ENCODE assay signal across 11 cellular contexts in the genomic region with DNA sequence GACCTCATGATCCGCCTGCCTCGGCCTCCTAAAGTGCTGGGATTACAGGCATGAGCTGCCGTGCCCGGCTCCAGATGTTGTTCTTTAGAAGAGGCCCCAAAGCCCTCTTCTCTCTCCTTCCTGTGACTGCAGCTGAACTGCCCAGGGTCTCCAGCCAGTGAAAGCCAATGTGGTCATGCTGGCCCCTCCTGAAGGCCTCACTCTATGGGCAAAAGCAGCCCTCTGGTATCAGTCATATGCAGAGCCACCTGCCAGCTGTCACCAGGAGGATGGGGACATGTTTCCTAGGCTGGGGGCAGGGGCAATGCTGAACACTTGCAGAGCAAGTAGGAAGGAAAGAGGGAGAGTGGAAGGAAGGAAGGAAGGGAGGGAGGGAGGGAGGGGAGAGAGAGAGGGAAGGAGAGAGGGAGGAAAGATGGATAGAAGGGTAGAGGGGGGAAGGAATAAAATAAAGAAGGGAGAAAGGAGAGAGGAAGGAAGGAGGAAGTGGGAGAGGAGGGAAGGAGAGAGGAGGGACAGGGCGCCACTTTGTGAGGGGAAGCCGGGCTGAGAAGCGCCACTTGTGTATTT. TPM values are rescaled to one million over a fixed set of nuclear protein-coding genes. Genes with fewer than 3 reads are reported as not detected.
DNase-seq lines count a peak whose midpoint lies in the region; ATAC-seq, FAIRE-seq and TF ChIP-seq lines count a peak whose summit lies in the region.
"Had no signal": no experiment of that assay in that cellular context is flagged by ENCODE, and none has a peak within 500 bp of the region (broad histone marks: within the 10 kb centered on the region; RNA-seq: fewer than 3 reads in every experiment).

No MANE protein-coding gene starts in this region.

- TF ChIP-seq POLR2A in HepG2 (IDR thresholded peaks at IDR 0.05; ENCODE audit: insufficient read depth in 1 of 2, low read depth in 2 of 2, low read length in 2 of 2) = no peak

- no peaks in the 10 kb centered on the region for H3K36me3 ChIP-seq in HepG2 (replicated peaks in 1 of 2; ENCODE audit: control insufficient read depth in 1 of 2, insufficient read depth in 2 of 2, low read length in 2 of 2)

- H3K27ac Mint-ChIP-seq in stimulated activated naive B cell treated with anti-CD40 and anti-IgM and Interleukin-4, amounts not matched to agents 10 μg/mL and 1 μg/mL and 100 μg/mL, for 72 hours = peak overlapping the region; percentile 95

- H3K4me3 ChIP-seq in WI38 (ENCODE audit: low read depth, low read length) = peak overlapping the region; percentile 23
- no peak overlapping the region for H3K4me3 ChIP-seq in HepG2 (replicated peaks in 1 of 3; ENCODE audit: insufficient read depth in 1 of 3, low read depth in 2 of 3, low read length in 3 of 3)

- H3K9me3 Mint-ChIP-seq in stimulated activated naive B cell treated with anti-CD40 and anti-IgM and Interleukin-4, amounts not matched to agents 10 μg/mL and 1 μg/mL and 100 μg/mL, for 72 hours = no peaks in the 10 kb centered on the region

- TF ChIP-seq CTCF in WI38 (IDR thresholded peaks at IDR 0.05; ENCODE audit: low read depth, low read length) = no peak
- no peak for TF ChIP-seq CTCF in HepG2 (CRISPR knock-in tag; IDR thresholded peaks at IDR 0.05)

- H3K79me2 ChIP-seq in HepG2 (ENCODE audit: insufficient read depth, low read length) = no peaks in the 10 kb centered on the region

- TF ChIP-seq EP300 in HepG2 (IDR thresholded peaks at IDR 0.05; ENCODE audit: low read depth in 2 of 2, low read length in 2 of 2) = no peak
- TF ChIP-seq EP300 in HepG2 (CRISPR knock-in tag; IDR thresholded peaks at IDR 0.05; ENCODE audit: borderline replicate concordance) = no peak

- POLR2A ChIA-PET in HepG2 (lab: Yijun Ruan, JAX) = no interaction called here

- peak overlapping the region; percentile 29 to 55 for H3K4me3 Mint-ChIP-seq in stimulated activated naive B cell treated with anti-CD40 and anti-IgM and Interleukin-4, amounts not matched to agents 10 μg/mL and 1 μg/mL and 100 μg/mL, for 72 hours

- no peaks in the 10 kb centered on the region for H3K9me3 ChIP-seq in HepG2 (ENCODE audit: low read length)

- H3K4me1 ChIP-seq in HepG2 (ENCODE audit: insufficient read depth, low read length) = peaks cover 17% of the 10 kb centered on the region

- intact Hi-C loops in HepG2 (cut with micrococcal nuclease; ENCODE audit: unreplicated experiment) = no loop called here

- H3K4me1 Mint-ChIP-seq in stimulated activated naive B cell treated with anti-CD40 and anti-IgM and Interleukin-4, amounts not matched to agents 10 μg/mL and 1 μg/mL and 100 μg/mL, for 72 hours = peaks cover 18 to 22% of the 10 kb centered on the region in 2 donors

- peaks cover 0 to 4% of the 10 kb centered on the region in 2 donors for H3K27me3 Mint-ChIP-seq in stimulated activated naive B cell treated with anti-CD40 and anti-IgM and Interleukin-4, amounts not matched to agents 10 μg/mL and 1 μg/mL and 100 μg/mL, for 72 hours

- H3K27ac ChIP-seq in HepG2 (ENCODE audit: extremely low read length, insufficient read depth, low read length) = no peak overlapping the region

- no TSS peak for BruUV-seq in HepG2 (replicated peaks; lab: Mats Ljungman, UMichigan)

- no peak overlapping the region for H3K9ac ChIP-seq in HepG2 (ENCODE audit: insufficient read depth, low read depth, low read length)

- H4K20me1 ChIP-seq in HepG2 (ENCODE audit: insufficient read depth, low read length) = no peaks in the 10 kb centered on the region

- peaks cover 10 to 71% of the 10 kb centered on the region in 2 experiments for H3K27me3 ChIP-seq in HepG2 (ENCODE audit: control insufficient read depth in 1 of 2, insufficient read depth in 2 of 2, low read length in 2 of 2)

- no peak overlapping the region for H3K4me2 ChIP-seq in HepG2 (ENCODE audit: low read depth, low read length)

- H3K36me3 Mint-ChIP-seq in stimulated activated naive B cell treated with anti-CD40 and anti-IgM and Interleukin-4, amounts not matched to agents 10 μg/mL and 1 μg/mL and 100 μg/mL, for 72 hours = no peaks in the 10 kb centered on the region

- no peak for FAIRE-seq in HepG2 (lab: Jason Lieb, UNC)

- WGBS in HepG2 (ENCODE audit: low lambda C conversion rate) = 62% methylated on average over 5 of the region's 7 CpGs

- no peak overlapping the region for H2AFZ ChIP-seq in HepG2 (ENCODE audit: low read length)

- in situ Hi-C loops in HepG2 (cut with HindIII; ENCODE audit: extremely low pct_ligation_motif_present, low pct_unique_long_range_greater_than_20kb) = no loop called here

- CTCF ChIA-PET in HepG2 (lab: Yijun Ruan, JAX; ENCODE audit: low intra/inter-chr PET ratio, low total read pairs) = no interaction called here

- no peak for TF ChIP-seq RAD21 in HepG2 (CRISPR knock-in tag; IDR thresholded peaks at IDR 0.05)

- no peak for ATAC-seq in HepG2
- ATAC-seq in stimulated activated naive B cell treated with anti-CD40 and anti-IgM and Interleukin-4, amounts not matched to agents 10 μg/mL and 1 μg/mL and 100 μg/mL, for 72 hours (replicated peaks) = peak in 1 of 2 donors; percentile 31
- no peak for ATAC-seq in GM19463 (IDR thresholded peaks at IDR 0.05; ENCODE audit: unreplicated experiment)

- DNase-seq in NCI-H524 (lab: John Stamatoyannopoulos, UW) (peak; percentile 60 to 80), NCI-H524 treated with DMSO at 0.1 percent for 48 hours (lab: John Stamatoyannopoulos, UW) (no peak), HepG2 (ENCODE audit: low spot score) (no peak), A172 (ENCODE audit: low spot score) (no peak), KG1 (lab: John Stamatoyannopoulos, UW) (no peak)
- DNase-seq in stimulated activated naive B cell treated with anti-CD40 and anti-IgM and Interleukin-4, amounts not matched to agents 10 μg/mL and 1 μg/mL and 100 μg/mL, for 72 hours = no peak
- DNase-seq: activated CD4-positive, alpha-beta T cell treated with anti-CD3 and anti-CD28 coated beads for 4 hours; cerebellar nuclear complex; NK-92 treated with Interleukin-12 subunit alpha and Interleukin-12 subunit beta, amount 100 ng/mL, for 24 hours had no signal

TF ChIP-seq in HepG2, 621 proteins besides CTCF, POLR2A, EP300 and RAD21:
- TF ChIP-seq ATF7-NPFF (CRISPR knock-in tag; IDR thresholded peaks at IDR 0.05; ENCODE audit: low read depth) (no peak), HNRNPK (IDR thresholded peaks at IDR 0.05; ENCODE audit: low read depth, low read length, poor library complexity, severe bottlenecking) (peak; percentile 81)

RNA-seq across cellular contexts. Expression of a gene that starts 36.0 kb away (rescaled TPM):
- total RNA-seq in HepG2 (2016; rRNA removed; fragmentation: Illumina TruSeq; extraction: Trizol) = 0.66 and 0.77 TPM in 2 replicates
- total RNA-seq in HepG2 (2016; cell fraction: cytosol; rRNA removed; fragmentation: Illumina TruSeq; extraction: Trizol; ENCODE audit: low read depth) = 0.30 and 0.35 TPM in 2 replicates
- total RNA-seq in HepG2 (2016; cell fraction: insoluble cytoplasmic fraction; rRNA removed; fragmentation: Illumina TruSeq; extraction: Trizol) = 0.59 and 0.95 TPM in 2 replicates
- total RNA-seq in HepG2 (2016; cell fraction: membrane; rRNA removed; fragmentation: Illumina TruSeq; extraction: Trizol) = 0.83 and 0.93 TPM in 2 replicates
- total RNA-seq in HepG2 (2016; cell fraction: nucleus; rRNA removed; fragmentation: Illumina TruSeq; extraction: Trizol) = 0.66 and 1.2 TPM in 2 replicates
- 2.4 and 3.2 TPM in 2 replicates for polyA plus RNA-seq in HepG2 (2011; rRNA removed)
- 2.4 and 2.6 TPM in 2 replicates for polyA plus RNA-seq in HepG2 (2011; cell fraction: cytosol; rRNA removed)
- polyA plus RNA-seq in HepG2 (2011; cell fraction: nucleus; rRNA removed) = 4.1 and 5.9 TPM in 2 replicates
- polyA plus RNA-seq in HepG2 (2012) = 0.94 and 3.5 TPM in 2 replicates
- polyA plus RNA-seq in HepG2 (2016; cell fraction: cytosol; fragmentation: Illumina TruSeq; extraction: Trizol; ENCODE audit: low read depth) = 0.05 and 0.10 TPM in 2 replicates
- polyA plus RNA-seq in HepG2 (2016; cell fraction: insoluble cytoplasmic fraction; fragmentation: Illumina TruSeq; extraction: Trizol; ENCODE audit: low read depth) = 0.32 and 0.52 TPM in 2 replicates
- polyA plus RNA-seq in HepG2 (2016; cell fraction: membrane; fragmentation: Illumina TruSeq; extraction: Trizol; ENCODE audit: low read depth) = 0.27 and 0.28 TPM in 2 replicates
- polyA plus RNA-seq in HepG2 (2016; cell fraction: nucleus; fragmentation: Illumina TruSeq; extraction: Trizol; ENCODE audit: insufficient read depth, low read depth) = 1.1 and 1.3 TPM in 2 replicates
- 11.0 and 18.7 TPM in 2 replicates for polyA minus RNA-seq in HepG2 (2011; rRNA and poly(A)+ RNA removed; ENCODE audit: low replicate concordance)
- 6.9 and 7.9 TPM in 2 replicates for polyA minus RNA-seq in HepG2 (2011; cell fraction: cytosol; rRNA and poly(A)+ RNA removed)
- 3.5 and 5.2 TPM in 2 replicates for polyA minus RNA-seq in HepG2 (2011; cell fraction: nucleus; rRNA and poly(A)+ RNA removed)
- 51.0 and 60.2 TPM in 2 replicates for total RNA-seq in A172 (2014; rRNA removed; shearing (Covaris generic))

RNA-seq across cellular contexts. Expression of a gene that starts 54.5 kb away (rescaled TPM):
- total RNA-seq in HepG2 (2016; rRNA removed; fragmentation: Illumina TruSeq; extraction: Trizol) = 18.8 and 25.9 TPM in 2 replicates
- total RNA-seq in HepG2 (2016; cell fraction: cytosol; rRNA removed; fragmentation: Illumina TruSeq; extraction: Trizol; ENCODE audit: low read depth) = 10.8 and 10.9 TPM in 2 replicates
- 14.8 and 27.5 TPM in 2 replicates for total RNA-seq in HepG2 (2016; cell fraction: insoluble cytoplasmic fraction; rRNA removed; fragmentation: Illumina TruSeq; extraction: Trizol)
- 11.3 and 11.9 TPM in 2 replicates for total RNA-seq in HepG2 (2016; cell fraction: membrane; rRNA removed; fragmentation: Illumina TruSeq; extraction: Trizol)
- total RNA-seq in HepG2 (2016; cell fraction: nucleus; rRNA removed; fragmentation: Illumina TruSeq; extraction: Trizol) = 27.4 and 30.7 TPM in 2 replicates
- 31.5 and 42.3 TPM in 2 replicates for polyA plus RNA-seq in HepG2 (2011; rRNA removed)
- polyA plus RNA-seq in HepG2 (2011; cell fraction: cytosol; rRNA removed) = 30.6 and 33.0 TPM in 2 replicates
- polyA plus RNA-seq in HepG2 (2011; cell fraction: nucleus; rRNA removed) = 151 and 153 TPM in 2 replicates
- polyA plus RNA-seq in HepG2 (2012) = 18.3 and 27.7 TPM in 2 replicates
- 2.9 and 3.9 TPM in 2 replicates for polyA plus RNA-seq in HepG2 (2016; cell fraction: cytosol; fragmentation: Illumina TruSeq; extraction: Trizol; ENCODE audit: low read depth)
- polyA plus RNA-seq in HepG2 (2016; cell fraction: insoluble cytoplasmic fraction; fragmentation: Illumina TruSeq; extraction: Trizol; ENCODE audit: low read depth) = 12.8 and 16.5 TPM in 2 replicates
- 6.1 and 6.7 TPM in 2 replicates for polyA plus RNA-seq in HepG2 (2016; cell fraction: membrane; fragmentation: Illumina TruSeq; extraction: Trizol; ENCODE audit: low read depth)
- polyA plus RNA-seq in HepG2 (2016; cell fraction: nucleus; fragmentation: Illumina TruSeq; extraction: Trizol; ENCODE audit: insufficient read depth, low read depth) = 50.4 and 56.8 TPM in 2 replicates
- 49.2 and 54.3 TPM in 2 replicates for polyA minus RNA-seq in HepG2 (2011; rRNA and poly(A)+ RNA removed; ENCODE audit: low replicate concordance)
- 13.6 and 15.2 TPM in 2 replicates for polyA minus RNA-seq in HepG2 (2011; cell fraction: cytosol; rRNA and poly(A)+ RNA removed)
- polyA minus RNA-seq in HepG2 (2011; cell fraction: nucleus; rRNA and poly(A)+ RNA removed) = 58.3 and 63.7 TPM in 2 replicates
- total RNA-seq in A172 (2014; rRNA removed; shearing (Covaris generic)) = 25.6 and 40.1 TPM in 2 replicates

Comparison
In these comparisons a context has a peak if more than half of its experiments do, and no peak if none do; other contexts are left out.
1. DNase-seq: peak in NCI-H524 (2 of 2); none in NCI-H524 treated with DMSO at 0.1 percent for 48 hours (single experiment), HepG2 (single experiment), stimulated activated naive B cell treated with anti-CD40 and anti-IgM and Interleukin-4, amounts not matched to agents 10 μg/mL and 1 μg/mL and 100 μg/mL, for 72 hours (single experiment), A172 (single experiment) and KG1 (single experiment).
2. RNA of a gene that starts 36.0 kb away (total RNA-seq): 51.0 to 60.2 TPM in A172; 0.30 to 1.2 TPM in HepG2; every median in the first group is over 10 times any median in the second.